ENCODE assay signal across 8 cellular contexts in the genomic region with DNA sequence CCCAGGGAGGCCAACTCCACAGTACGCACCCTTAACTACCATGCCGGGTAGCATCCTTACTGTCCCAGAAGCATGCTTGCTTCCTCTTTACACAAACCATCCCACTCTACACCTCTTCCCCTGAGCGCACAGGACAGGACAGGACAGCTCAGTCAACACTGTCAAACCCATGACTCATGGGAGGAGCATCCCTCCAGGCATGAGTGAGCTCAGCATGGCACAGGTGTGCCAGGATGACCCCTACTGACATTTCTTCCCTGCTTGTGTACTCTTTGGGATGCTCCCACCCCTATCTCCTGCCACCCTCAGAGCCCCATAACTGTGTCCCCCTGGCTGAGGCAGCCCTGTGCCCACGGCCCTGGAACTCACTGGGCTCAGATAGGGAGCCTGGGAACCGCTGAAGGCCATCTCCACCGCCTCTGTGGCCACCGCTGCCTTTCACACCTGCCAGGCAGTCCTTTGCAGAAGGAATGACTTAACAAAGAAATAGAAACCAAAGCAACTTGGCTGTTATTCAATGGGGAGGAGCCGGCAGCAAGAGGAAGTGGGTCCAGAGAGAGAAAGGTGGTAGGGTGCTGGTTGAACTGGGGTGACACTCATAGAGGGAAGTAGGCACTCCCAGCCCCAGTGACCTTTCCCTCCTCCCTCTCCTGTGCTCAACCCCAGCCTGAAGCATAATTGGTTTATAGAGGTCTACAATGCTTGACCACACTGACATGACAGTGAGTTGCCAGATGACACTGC.
A peak's percentile ranks its signal among the peaks of the same experiment; 100 is the strongest.
DNase-seq lines count a peak whose midpoint lies in the region; ATAC-seq, FAIRE-seq and TF ChIP-seq lines count a peak whose summit lies in the region.
"Not testable (repeated sequence)": the region's sequence is repeated elsewhere in the genome, so short reads cannot be mapped to it uniquely, and the experiment has no call there.

No MANE protein-coding gene starts in this region.

- FAIRE-seq in GM12878 (lab: Jason Lieb, UNC): not testable (repeated sequence)

- H2AFZ ChIP-seq in MM.1S (ENCODE audit: low read length) (peak overlapping the region; percentile 2; the same call in 1 of the 2 replicates), GM12878 (ENCODE audit: control insufficient read depth, low read depth, low read length) (peak overlapping the region; percentile 59)

- H3K9me3 Mint-ChIP-seq in naive thymus-derived CD8-positive, alpha-beta T cell: not testable (repeated sequence)

- TF ChIP-seq CTCF in MM.1S (IDR thresholded peaks at IDR 0.05; ENCODE audit: low read length); GM12878 (IDR thresholded peaks at IDR 0.05 in 2 of 3, conservative IDR thresholded peaks at IDR 0.05 in 1 of 3; ENCODE audit: control insufficient read depth in 2 of 3, extremely low read depth in 1 of 3, insufficient read depth in 1 of 3, low read depth in 3 of 3, low read length in 3 of 3): not testable (repeated sequence)

- not testable (repeated sequence) for H3K27me3 ChIP-seq in MM.1S (replicated peaks; ENCODE audit: insufficient read depth, low read length); GM12878 (replicated peaks in 1 of 2; ENCODE audit: control insufficient read depth in 2 of 2, insufficient read depth in 2 of 2, low read length in 1 of 2)

- not testable (repeated sequence) for H3K4me1 ChIP-seq in MM.1S (ENCODE audit: low read length)
- peaks cover 16% of the 10 kb centered on the region; the same call in 1 of the 2 replicates for H3K4me1 ChIP-seq in GM12878 (ENCODE audit: control insufficient read depth, insufficient read depth, low read length)

- peaks cover 12% of the 10 kb centered on the region for H3K27me3 Mint-ChIP-seq in T-helper 17 cell
- H3K27me3 Mint-ChIP-seq in naive thymus-derived CD8-positive, alpha-beta T cell: not testable (repeated sequence)

- WGBS in GM12878 (ENCODE audit: insufficient coverage, insufficient replicate concordance, low lambda C conversion rate, missing lambda C conversion rate): 30% methylated on average over 8 of the region's 8 CpGs

- H3K27ac ChIP-seq in MM.1S (ENCODE audit: low read length) (peak overlapping the region; percentile 20; the same call in 1 of the 2 replicates), GM12878 (ENCODE audit: control insufficient read depth, insufficient read depth) (peak overlapping the region; percentile 83)

- intact Hi-C loops in GM12878 (cut with micrococcal nuclease; ENCODE audit: unreplicated experiment): not testable (repeated sequence)

- TF ChIP-seq RAD21 in GM12878 (IDR thresholded peaks at IDR 0.05; ENCODE audit: insufficient read depth, low read depth, low read length): not testable (repeated sequence)

- CTCF ChIA-PET in GM12878 (lab: Yijun Ruan, JAX): not testable (repeated sequence)

- H3K4me2 ChIP-seq in MM.1S (ENCODE audit: low read depth, low read length) (peak overlapping the region; percentile 31; the same call in 1 of the 2 replicates), GM12878 (ENCODE audit: control insufficient read depth, insufficient read depth) (peak overlapping the region; percentile 77)

- not testable (repeated sequence) for H3K36me3 ChIP-seq in MM.1S (replicated peaks; ENCODE audit: insufficient read depth, low read length); GM12878 (ENCODE audit: control insufficient read depth in 2 of 2, insufficient read depth in 2 of 2, low read length in 1 of 2)

- H4K20me1 ChIP-seq in MM.1S (ENCODE audit: insufficient read depth, low read length); GM12878 (ENCODE audit: control insufficient read depth, insufficient read depth): not testable (repeated sequence)

- not testable (repeated sequence) for H3F3A ChIP-seq in MM.1S (ENCODE audit: insufficient read depth, low read length)

- H3K4me3 ChIP-seq in MM.1S (ENCODE audit: low read length): not testable (repeated sequence)
- peak overlapping the region; percentile 65 for H3K4me3 ChIP-seq in GM12878

- not testable (repeated sequence) for H3K79me2 ChIP-seq in MM.1S (ENCODE audit: low read length); GM12878 (ENCODE audit: control insufficient read depth, insufficient read depth, low read length)

- not testable (repeated sequence) for TF ChIP-seq POLR2A in GM12878 (IDR thresholded peaks at IDR 0.05; ENCODE audit: low read depth, low read length)

- not testable (repeated sequence) for H3K9me3 ChIP-seq in MM.1S (replicated peaks; ENCODE audit: insufficient read depth, low read length); T-helper 17 cell (ENCODE audit: control insufficient read depth, low read length, poor library complexity, severe bottlenecking); GM12878 (replicated peaks; ENCODE audit: control insufficient read depth, insufficient read depth, low read length)

- H3K27ac Mint-ChIP-seq in T-helper 17 cell: peak overlapping the region; percentile 32
- H3K27ac Mint-ChIP-seq in naive thymus-derived CD8-positive, alpha-beta T cell: peak overlapping the region; percentile 74 to 93 (median 84)

- ATAC-seq in GM19023 (IDR thresholded peaks at IDR 0.05; ENCODE audit: unreplicated experiment): peak; percentile 76
- ATAC-seq in GM21737 (IDR thresholded peaks at IDR 0.05; ENCODE audit: unreplicated experiment): peak; percentile 91
- ATAC-seq in HG03108 (IDR thresholded peaks at IDR 0.05; ENCODE audit: unreplicated experiment): peak; percentile 92
- ATAC-seq in T-helper 17 cell: peak; percentile 66
- ATAC-seq in GM12878: peak; percentile 97
- ATAC-seq in naive thymus-derived CD8-positive, alpha-beta T cell: peak; percentile 79 to 92

- RAD21 ChIA-PET in GM12878 (lab: Charles Lee; ENCODE audit: unreplicated experiment): not testable (repeated sequence)

- not testable (repeated sequence) for TF ChIP-seq EP300 in GM12878 (IDR thresholded peaks at IDR 0.05; ENCODE audit: borderline replicate concordance in 1 of 2, control insufficient read depth in 1 of 2, low read depth in 2 of 2, low read length in 2 of 2)

- BruUV-seq in GM12878 (replicated peaks; lab: Mats Ljungman, UMichigan): TSS peak; percentile 89

- H3K4me3 Mint-ChIP-seq in T-helper 17 cell: peak overlapping the region; percentile 39
- peak overlapping the region; percentile 69 to 89 (median 84) for H3K4me3 Mint-ChIP-seq in naive thymus-derived CD8-positive, alpha-beta T cell

- SMC1A ChIA-PET in GM12878 (lab: Charles Lee; ENCODE audit: uncharacterized antibody, unreplicated experiment): not testable (repeated sequence)

- not testable (repeated sequence) for H3K9me2 ChIP-seq in MM.1S (replicated peaks; ENCODE audit: insufficient read depth, low read length)

- not testable (repeated sequence) for H3K4me1 Mint-ChIP-seq in T-helper 17 cell
- H3K4me1 Mint-ChIP-seq in naive thymus-derived CD8-positive, alpha-beta T cell: peaks cover 18 to 56% (median 37%) of the 10 kb centered on the region in 4 donors

- in situ Hi-C loops in GM12878 (cut with MboI): not testable (repeated sequence)

- DNase-seq in COLO668 (lab: John Stamatoyannopoulos, UW; ENCODE audit: unreplicated experiment): peak; percentile 24
- DNase-seq in MM.1S: peak; percentile 57
- DNase-seq in T-helper 17 cell: not testable (repeated sequence)
- peak; percentile 47 for DNase-seq in GM12878 (ENCODE audit: low read depth, low spot score)
- peak in 7 of 10 donors; percentile 19 to 66 (median 33) for DNase-seq in naive thymus-derived CD8-positive, alpha-beta T cell

- not testable (repeated sequence) for H3K36me3 Mint-ChIP-seq in T-helper 17 cell (ENCODE audit: low read depth); naive thymus-derived CD8-positive, alpha-beta T cell

- POLR2A ChIA-PET in GM12878 (lab: Charles Lee); naive thymus-derived CD8-positive, alpha-beta T cell (lab: Charles Lee): not testable (repeated sequence)

- H3K9ac ChIP-seq in MM.1S (ENCODE audit: low read length): not testable (repeated sequence)
- peak overlapping the region; percentile 65 for H3K9ac ChIP-seq in GM12878 (ENCODE audit: control insufficient read depth, insufficient read depth, low read length)

TF ChIP-seq in GM12878, 131 proteins besides CTCF, POLR2A, EP300 and RAD21 (continues in another document):
- TF ChIP-seq ATF7 (IDR thresholded peaks at IDR 0.05; ENCODE audit: low read depth) (0 out of 2 replicates have a peak, but pooled peaks have one; percentile 32), NR2C1 (IDR thresholded peaks at IDR 0.05) (peak; percentile 56), DPF2 (IDR thresholded peaks at IDR 0.05) (0 out of 2 replicates have a peak, but pooled peaks have one; percentile 46), SPI1 (IDR thresholded peaks at IDR 0.05; ENCODE audit: borderline replicate concordance, insufficient read depth, low read depth, low read length) (peak; percentile 74), MTA2 (IDR thresholded peaks at IDR 0.05; ENCODE audit: low read depth) (peak; percentile 39; the same call in 1 of the 2 replicates), IKZF2 (IDR thresholded peaks at IDR 0.05) (peak; percentile 50 to 54; a peak in 2 of 4 replicates), IKZF1 (conservative IDR thresholded peaks at IDR 0.05) (0 out of 2 replicates have a peak, but pooled peaks have one; percentile 31), NBN (IDR thresholded peaks at IDR 0.05) (peak; percentile 24; the same call in 1 of the 2 replicates)
- TF ChIP-seq, protein P1, sequence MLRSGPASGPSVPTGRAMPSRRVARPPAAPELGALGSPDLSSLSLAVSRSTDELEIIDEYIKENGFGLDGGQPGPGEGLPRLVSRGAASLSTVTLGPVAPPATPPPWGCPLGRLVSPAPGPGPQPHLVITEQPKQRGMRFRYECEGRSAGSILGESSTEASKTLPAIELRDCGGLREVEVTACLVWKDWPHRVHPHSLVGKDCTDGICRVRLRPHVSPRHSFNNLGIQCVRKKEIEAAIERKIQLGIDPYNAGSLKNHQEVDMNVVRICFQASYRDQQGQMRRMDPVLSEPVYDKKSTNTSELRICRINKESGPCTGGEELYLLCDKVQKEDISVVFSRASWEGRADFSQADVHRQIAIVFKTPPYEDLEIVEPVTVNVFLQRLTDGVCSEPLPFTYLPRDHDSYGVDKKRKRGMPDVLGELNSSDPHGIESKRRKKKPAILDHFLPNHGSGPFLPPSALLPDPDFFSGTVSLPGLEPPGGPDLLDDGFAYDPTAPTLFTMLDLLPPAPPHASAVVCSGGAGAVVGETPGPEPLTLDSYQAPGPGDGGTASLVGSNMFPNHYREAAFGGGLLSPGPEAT (IDR thresholded peaks at IDR 0.05; ENCODE audit: low read depth): 0 out of 2 replicates have a peak, but pooled peaks have one; percentile 31
